In the genomic region with DNA sequence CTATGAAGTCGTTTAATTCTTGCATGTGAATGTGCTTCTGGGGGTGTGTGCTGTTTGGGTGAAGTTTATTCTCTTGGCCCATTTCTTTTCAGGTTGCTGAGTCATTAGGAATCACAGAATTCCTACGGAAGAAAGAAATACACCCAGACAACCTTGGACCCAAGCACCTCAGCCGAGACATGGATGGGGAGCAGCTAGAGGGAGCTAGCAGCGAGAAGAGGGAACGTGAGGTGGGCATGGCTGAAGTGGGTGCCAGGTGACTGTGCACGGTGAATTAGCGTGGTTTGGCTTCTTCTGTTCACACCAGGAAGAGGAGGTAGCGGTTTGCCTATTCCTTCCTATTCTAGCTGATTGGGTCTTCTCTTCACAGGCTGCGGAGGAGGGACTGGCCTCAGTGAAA, we compare ENCODE assay signal across 25 cellular contexts. TPM values are rescaled to one million over a fixed set of nuclear protein-coding genes. Genes with fewer than 3 reads are reported as not detected.
A peak's percentile ranks its signal among the peaks of the same experiment; 100 is the strongest.
DNase-seq lines count a peak whose midpoint lies in the region; ATAC-seq, FAIRE-seq and TF ChIP-seq lines count a peak whose summit lies in the region.
"Had no signal": no experiment of that assay in that cellular context is flagged by ENCODE, and none has a peak within 500 bp of the region (broad histone marks: within the 10 kb centered on the region; RNA-seq: fewer than 3 reads in every experiment).

No MANE protein-coding gene starts in this region.

- H3K27ac ChIP-seq in neuronal stem cell (replicated peaks; ENCODE audit: low read length), result no peak overlapping the region
- H3K27ac ChIP-seq: 22Rv1, BLaER1, GM23248, SJCRH30 had no signal

- peaks cover 31 to 85% of the 10 kb centered on the region in 2 donors for H3K36me3 ChIP-seq in neuronal stem cell (replicated peaks in 1 of 2; ENCODE audit: control insufficient read depth in 2 of 2, insufficient read depth in 2 of 2, low read length in 2 of 2)

- no peak for ATAC-seq in activated CD8-positive, alpha-beta T cell treated with anti-CD3 and anti-CD28 coated beads, Interleukin-2, amount 10 ng/mL, durations not matched to agents 7 days and 5 days
- no peak for ATAC-seq in activated CD8-positive, alpha-beta T cell treated with anti-CD3 and anti-CD28 coated beads for 36 hours
- ATAC-seq: GM12878, Panc1 had no signal

- no peaks in the 10 kb centered on the region for H3K27me3 ChIP-seq in neuronal stem cell (ENCODE audit: control insufficient read depth in 3 of 3, insufficient read depth in 3 of 3, low read depth in 1 of 3, low read length in 3 of 3)
- H3K27me3 ChIP-seq: BLaER1, SJCRH30 had no signal

- H3K4me3 Mint-ChIP-seq in activated CD8-positive, alpha-beta T cell treated with anti-CD3 and anti-CD28 coated beads, Interleukin-2, amount 10 ng/mL, durations not matched to agents 7 days and 5 days, result no peak overlapping the region
- H3K4me3 Mint-ChIP-seq in activated CD8-positive, alpha-beta T cell treated with anti-CD3 and anti-CD28 coated beads for 36 hours, result no peak overlapping the region
- no peak overlapping the region for H3K4me3 Mint-ChIP-seq in chondrocyte (ENCODE audit: unreplicated experiment)
- H3K4me3 Mint-ChIP-seq: CD4-positive, alpha-beta T cell; IgD-negative memory B cell had no signal

- no peak overlapping the region for H3K4ac ChIP-seq in neuronal stem cell (ENCODE audit: low read length)

- TF ChIP-seq CTCF in activated CD8-positive, alpha-beta T cell treated with anti-CD3 and anti-CD28 coated beads for 36 hours (IDR thresholded peaks at IDR 0.05), result no peak
- TF ChIP-seq CTCF in chondrocyte (IDR thresholded peaks at IDR 0.05), result no peak

- no peak overlapping the region for H3K23ac ChIP-seq in neuronal stem cell (ENCODE audit: low read depth, low read length, poor library complexity)

- H3K36me3 Mint-ChIP-seq in activated CD8-positive, alpha-beta T cell treated with anti-CD3 and anti-CD28 coated beads, Interleukin-2, amount 10 ng/mL, durations not matched to agents 7 days and 5 days (ENCODE audit: low read depth), result peaks cover 36% of the 10 kb centered on the region
- peaks cover 32% of the 10 kb centered on the region for H3K36me3 Mint-ChIP-seq in activated CD8-positive, alpha-beta T cell treated with anti-CD3 and anti-CD28 coated beads for 36 hours (ENCODE audit: low read depth)
- peaks cover 28% of the 10 kb centered on the region for H3K36me3 Mint-ChIP-seq in chondrocyte (ENCODE audit: low read depth)

- no peak overlapping the region for H2BK120ac ChIP-seq in neuronal stem cell (ENCODE audit: low read depth, low read length)

- H3K4me1 Mint-ChIP-seq in activated CD8-positive, alpha-beta T cell treated with anti-CD3 and anti-CD28 coated beads, Interleukin-2, amount 10 ng/mL, durations not matched to agents 7 days and 5 days (ENCODE audit: low read depth), result peaks cover 6% of the 10 kb centered on the region
- H3K4me1 Mint-ChIP-seq in activated CD8-positive, alpha-beta T cell treated with anti-CD3 and anti-CD28 coated beads for 36 hours (ENCODE audit: low read depth), result no peaks in the 10 kb centered on the region
- no peaks in the 10 kb centered on the region for H3K4me1 Mint-ChIP-seq in chondrocyte (ENCODE audit: low read depth)

- POLR2A ChIA-PET in activated CD8-positive, alpha-beta T cell treated with anti-CD3 and anti-CD28 coated beads, Interleukin-2, amount 10 ng/mL, durations not matched to agents 7 days and 5 days (lab: Charles Lee), result no interaction called here
- POLR2A ChIA-PET in activated CD8-positive, alpha-beta T cell treated with anti-CD3 and anti-CD28 coated beads for 36 hours (lab: Charles Lee), result no interaction called here

- DNase-seq in activated CD8-positive, alpha-beta T cell treated with anti-CD3 and anti-CD28 coated beads, Interleukin-2, amount 10 ng/mL, durations not matched to agents 7 days and 5 days, result no peak
- no peak for DNase-seq in activated CD8-positive, alpha-beta T cell treated with anti-CD3 and anti-CD28 coated beads for 36 hours
- DNase-seq in chondrocyte (ENCODE audit: low spot score), result peak; percentile 34
- no peak for DNase-seq in neuronal stem cell (ENCODE audit: low spot score)
- DNase-seq in mucosa of gallbladder (ENCODE audit: low spot score), result no peak
- DNase-seq in cortex of kidney (lab: John Stamatoyannopoulos, UW), result no peak
- no peak for DNase-seq in RCC 7860 (ENCODE audit: low spot score)
- no peak for DNase-seq in HTR-8/SVneo (ENCODE audit: insufficient read length, low spot score)
- DNase-seq: ACHN; Caco-2; CD4-positive, alpha-beta T cell; DND-41; GM23248; NCI-H1105; NCI-H146; NCI-H2029 treated with DMSO at 0.1 percent for 48 hours; NCI-H226; NCI-H510A treated with DMSO at 0.1 percent for 48 hours; NCI-H748 treated with DMSO at 0.1 percent for 48 hours; SJCRH30 had no signal

- no peak overlapping the region for H3K14ac ChIP-seq in neuronal stem cell (ENCODE audit: low read length)

- H3K79me1 ChIP-seq in neuronal stem cell (ENCODE audit: low read depth, low read length), result no peaks in the 10 kb centered on the region

- no peaks in the 10 kb centered on the region for H3K9me3 Mint-ChIP-seq in activated CD8-positive, alpha-beta T cell treated with anti-CD3 and anti-CD28 coated beads, Interleukin-2, amount 10 ng/mL, durations not matched to agents 7 days and 5 days (ENCODE audit: insufficient read depth)
- no peaks in the 10 kb centered on the region for H3K9me3 Mint-ChIP-seq in activated CD8-positive, alpha-beta T cell treated with anti-CD3 and anti-CD28 coated beads for 36 hours
- no peaks in the 10 kb centered on the region for H3K9me3 Mint-ChIP-seq in chondrocyte (ENCODE audit: low read depth)
- H3K9me3 Mint-ChIP-seq: CD4-positive, alpha-beta T cell; IgD-negative memory B cell had no signal

- no peak overlapping the region for H2AK5ac ChIP-seq in neuronal stem cell (ENCODE audit: low read depth, low read length)

- H2AFZ ChIP-seq in neuronal stem cell (ENCODE audit: low read length), result no peak overlapping the region
- H2AFZ ChIP-seq: GM23248 had no signal

- no peak overlapping the region for H4K8ac ChIP-seq in neuronal stem cell (ENCODE audit: low read depth, low read length)

- CTCF ChIA-PET in activated CD8-positive, alpha-beta T cell treated with anti-CD3 and anti-CD28 coated beads, Interleukin-2, amount 10 ng/mL, durations not matched to agents 7 days and 5 days (lab: Charles Lee), result no interaction called here
- CTCF ChIA-PET in activated CD8-positive, alpha-beta T cell treated with anti-CD3 and anti-CD28 coated beads for 36 hours (lab: Charles Lee), result no interaction called here

- H3K4me3 ChIP-seq in neuronal stem cell (ENCODE audit: low read length in 2 of 2), result peak overlapping the region in 1 of 2 donors; percentile 2
- H3K4me3 ChIP-seq: BLaER1, GM12878, GM23248, SJCRH30 had no signal

- FAIRE-seq in RCC 7860 (lab: Jason Lieb, UNC) (no peak), HTR-8/SVneo (lab: Jason Lieb, UNC) (no peak)
- FAIRE-seq: GM12878 had no signal

- no peak overlapping the region for H2BK15ac ChIP-seq in neuronal stem cell (ENCODE audit: low read length)

- peak overlapping the region; percentile 33 for H3K27ac Mint-ChIP-seq in activated CD8-positive, alpha-beta T cell treated with anti-CD3 and anti-CD28 coated beads, Interleukin-2, amount 10 ng/mL, durations not matched to agents 7 days and 5 days
- H3K27ac Mint-ChIP-seq in activated CD8-positive, alpha-beta T cell treated with anti-CD3 and anti-CD28 coated beads for 36 hours, result no peak overlapping the region
- no peak overlapping the region for H3K27ac Mint-ChIP-seq in chondrocyte (ENCODE audit: unreplicated experiment)
- H3K27ac Mint-ChIP-seq: CD4-positive, alpha-beta T cell; IgD-negative memory B cell had no signal

- H3K4me1 ChIP-seq in neuronal stem cell (ENCODE audit: control insufficient read depth in 2 of 2, insufficient read depth in 1 of 2, low read depth in 1 of 2, low read length in 2 of 2), result no peaks in the 10 kb centered on the region
- H3K4me1 ChIP-seq: BLaER1, Caco-2, SJCRH30 had no signal

- H3K9ac ChIP-seq in neuronal stem cell (ENCODE audit: low read depth, low read length, poor library complexity), result no peak overlapping the region
- H3K9ac ChIP-seq: BLaER1, GM23248 had no signal

- no peak overlapping the region for H3K18ac ChIP-seq in neuronal stem cell (ENCODE audit: low read length)

- no peak overlapping the region for H2BK12ac ChIP-seq in neuronal stem cell (ENCODE audit: low read length)

- no CpG with 5 or more reads among the region's 9 CpGs for WGBS in neuronal stem cell (ENCODE audit: extremely low coverage in 2 of 2, insufficient read length in 2 of 2, insufficient replicate concordance in 1 of 2), 2 donors

- peak overlapping the region; percentile 53 for H4K91ac ChIP-seq in neuronal stem cell (ENCODE audit: low read depth, low read length, poor library complexity)

- no peaks in the 10 kb centered on the region for H3K27me3 Mint-ChIP-seq in activated CD8-positive, alpha-beta T cell treated with anti-CD3 and anti-CD28 coated beads, Interleukin-2, amount 10 ng/mL, durations not matched to agents 7 days and 5 days (ENCODE audit: low read depth)
- no peaks in the 10 kb centered on the region for H3K27me3 Mint-ChIP-seq in activated CD8-positive, alpha-beta T cell treated with anti-CD3 and anti-CD28 coated beads for 36 hours
- H3K27me3 Mint-ChIP-seq in chondrocyte (ENCODE audit: low read depth), result no peaks in the 10 kb centered on the region
- H3K27me3 Mint-ChIP-seq: CD4-positive, alpha-beta T cell; IgD-negative memory B cell had no signal

- H3K9me3 ChIP-seq in neuronal stem cell (replicated peaks in 1 of 2; ENCODE audit: control insufficient read depth in 2 of 2, insufficient read depth in 1 of 2, low read depth in 1 of 2, low read length in 2 of 2), result no peaks in the 10 kb centered on the region
- H3K9me3 ChIP-seq: BLaER1, Caco-2, SJCRH30 had no signal

- H3K4me2 ChIP-seq in neuronal stem cell (ENCODE audit: insufficient read depth, low read length, poor library complexity, severe bottlenecking), result no peak overlapping the region
- H3K4me2 ChIP-seq: BLaER1 had no signal

- H2BK5ac ChIP-seq in neuronal stem cell (ENCODE audit: low read length), result no peak overlapping the region

- intact Hi-C loops in activated CD8-positive, alpha-beta T cell treated with anti-CD3 and anti-CD28 coated beads for 36 hours (cut with micrococcal nuclease), result no loop called here

RNA-seq across cellular contexts. Expression of gene ZNF839, which starts 19.2 kb away (rescaled TPM):
- 10 to 100 TPM; 18.1 to 18.4 TPM for total RNA-seq in activated CD8-positive, alpha-beta T cell treated with anti-CD3 and anti-CD28 coated beads, Interleukin-2, amount 10 ng/mL, durations not matched to agents 7 days and 5 days
- 10 to 100 TPM; 16.7 to 18.6 TPM for total RNA-seq in activated CD8-positive, alpha-beta T cell treated with anti-CD3 and anti-CD28 coated beads for 36 hours
- total RNA-seq in chondrocyte (8.2 to 11.4 TPM (median 8.2 TPM) in 3 replicates), mucosa of gallbladder (11.1 TPM)
- polyA plus RNA-seq in neuronal stem cell (2013, experiment 1 of 2), result 8.2 TPM
- polyA plus RNA-seq in neuronal stem cell (2013, experiment 2 of 2), result 8.3 TPM

RNA-seq across cellular contexts. Expression of gene CINP, which starts 24.0 kb away (rescaled TPM):
- total RNA-seq in activated CD8-positive, alpha-beta T cell treated with anti-CD3 and anti-CD28 coated beads, Interleukin-2, amount 10 ng/mL, durations not matched to agents 7 days and 5 days, result 10 to 100 TPM; 31.1 to 33.4 TPM
- total RNA-seq in activated CD8-positive, alpha-beta T cell treated with anti-CD3 and anti-CD28 coated beads for 36 hours, result 10 to 100 TPM; 47.8 to 52.2 TPM
- total RNA-seq in chondrocyte, result 24.1 to 34.3 TPM (median 26.8 TPM) in 3 replicates
- polyA plus RNA-seq in neuronal stem cell (2013, experiment 1 of 2), result 28.4 TPM
- 26.9 TPM for polyA plus RNA-seq in neuronal stem cell (2013, experiment 2 of 2)
- 25.4 TPM for total RNA-seq in mucosa of gallbladder

RNA-seq across cellular contexts. Expression of gene TECPR2, which starts 24.0 kb away (rescaled TPM):
- 1 to 10 TPM; 8.0 to 9.4 TPM for total RNA-seq in activated CD8-positive, alpha-beta T cell treated with anti-CD3 and anti-CD28 coated beads, Interleukin-2, amount 10 ng/mL, durations not matched to agents 7 days and 5 days
- total RNA-seq in activated CD8-positive, alpha-beta T cell treated with anti-CD3 and anti-CD28 coated beads for 36 hours, result 1 to 10 TPM; 4.7 to 5.0 TPM
- total RNA-seq in chondrocyte (29.0 to 34.4 TPM (median 32.2 TPM) in 3 replicates), mucosa of gallbladder (38.1 TPM)
- 7.9 TPM for polyA plus RNA-seq in neuronal stem cell (2013, experiment 1 of 2)
- 6.8 TPM for polyA plus RNA-seq in neuronal stem cell (2013, experiment 2 of 2)

RNA-seq across cellular contexts. Expression of gene MOK, which starts 33.8 kb away (rescaled TPM):
- 1 to 10 TPM; 3.3 to 4.1 TPM for total RNA-seq in activated CD8-positive, alpha-beta T cell treated with anti-CD3 and anti-CD28 coated beads, Interleukin-2, amount 10 ng/mL, durations not matched to agents 7 days and 5 days
- 1 to 10 TPM; 6.2 to 6.6 TPM for total RNA-seq in activated CD8-positive, alpha-beta T cell treated with anti-CD3 and anti-CD28 coated beads for 36 hours
- total RNA-seq in chondrocyte (3.8 to 10.1 TPM (median 4.5 TPM) in 3 replicates), mucosa of gallbladder (20.5 TPM)
- 9.5 TPM for polyA plus RNA-seq in neuronal stem cell (2013, experiment 1 of 2)
- 9.4 TPM for polyA plus RNA-seq in neuronal stem cell (2013, experiment 2 of 2)
